1 cellular context compared by ENCODE assay signal in genomic region chr16:57803413-57803990, GRCh38.
A peak's percentile ranks its signal among the peaks of the same experiment; 100 is the strongest.
TF ChIP-seq lines count a peak whose summit lies in the region.

No MANE protein-coding gene starts in this region.

TF ChIP-seq in HepG2, 621 proteins besides CTCF, POLR2A, EP300 and RAD21 (continued from another document and continues in another):
- TF ChIP-seq JUNB (CRISPR knock-in tag; IDR thresholded peaks at IDR 0.05; ENCODE audit: borderline replicate concordance), result no peak
- TF ChIP-seq ZNF660 (CRISPR knock-in tag; IDR thresholded peaks at IDR 0.05; ENCODE audit: borderline replicate concordance, low read depth), result no peak
- peak; percentile 24; the same call in 1 of the 2 replicates for TF ChIP-seq ZNF124 (CRISPR knock-in tag; IDR thresholded peaks at IDR 0.05)
- TF ChIP-seq, protein P1, sequence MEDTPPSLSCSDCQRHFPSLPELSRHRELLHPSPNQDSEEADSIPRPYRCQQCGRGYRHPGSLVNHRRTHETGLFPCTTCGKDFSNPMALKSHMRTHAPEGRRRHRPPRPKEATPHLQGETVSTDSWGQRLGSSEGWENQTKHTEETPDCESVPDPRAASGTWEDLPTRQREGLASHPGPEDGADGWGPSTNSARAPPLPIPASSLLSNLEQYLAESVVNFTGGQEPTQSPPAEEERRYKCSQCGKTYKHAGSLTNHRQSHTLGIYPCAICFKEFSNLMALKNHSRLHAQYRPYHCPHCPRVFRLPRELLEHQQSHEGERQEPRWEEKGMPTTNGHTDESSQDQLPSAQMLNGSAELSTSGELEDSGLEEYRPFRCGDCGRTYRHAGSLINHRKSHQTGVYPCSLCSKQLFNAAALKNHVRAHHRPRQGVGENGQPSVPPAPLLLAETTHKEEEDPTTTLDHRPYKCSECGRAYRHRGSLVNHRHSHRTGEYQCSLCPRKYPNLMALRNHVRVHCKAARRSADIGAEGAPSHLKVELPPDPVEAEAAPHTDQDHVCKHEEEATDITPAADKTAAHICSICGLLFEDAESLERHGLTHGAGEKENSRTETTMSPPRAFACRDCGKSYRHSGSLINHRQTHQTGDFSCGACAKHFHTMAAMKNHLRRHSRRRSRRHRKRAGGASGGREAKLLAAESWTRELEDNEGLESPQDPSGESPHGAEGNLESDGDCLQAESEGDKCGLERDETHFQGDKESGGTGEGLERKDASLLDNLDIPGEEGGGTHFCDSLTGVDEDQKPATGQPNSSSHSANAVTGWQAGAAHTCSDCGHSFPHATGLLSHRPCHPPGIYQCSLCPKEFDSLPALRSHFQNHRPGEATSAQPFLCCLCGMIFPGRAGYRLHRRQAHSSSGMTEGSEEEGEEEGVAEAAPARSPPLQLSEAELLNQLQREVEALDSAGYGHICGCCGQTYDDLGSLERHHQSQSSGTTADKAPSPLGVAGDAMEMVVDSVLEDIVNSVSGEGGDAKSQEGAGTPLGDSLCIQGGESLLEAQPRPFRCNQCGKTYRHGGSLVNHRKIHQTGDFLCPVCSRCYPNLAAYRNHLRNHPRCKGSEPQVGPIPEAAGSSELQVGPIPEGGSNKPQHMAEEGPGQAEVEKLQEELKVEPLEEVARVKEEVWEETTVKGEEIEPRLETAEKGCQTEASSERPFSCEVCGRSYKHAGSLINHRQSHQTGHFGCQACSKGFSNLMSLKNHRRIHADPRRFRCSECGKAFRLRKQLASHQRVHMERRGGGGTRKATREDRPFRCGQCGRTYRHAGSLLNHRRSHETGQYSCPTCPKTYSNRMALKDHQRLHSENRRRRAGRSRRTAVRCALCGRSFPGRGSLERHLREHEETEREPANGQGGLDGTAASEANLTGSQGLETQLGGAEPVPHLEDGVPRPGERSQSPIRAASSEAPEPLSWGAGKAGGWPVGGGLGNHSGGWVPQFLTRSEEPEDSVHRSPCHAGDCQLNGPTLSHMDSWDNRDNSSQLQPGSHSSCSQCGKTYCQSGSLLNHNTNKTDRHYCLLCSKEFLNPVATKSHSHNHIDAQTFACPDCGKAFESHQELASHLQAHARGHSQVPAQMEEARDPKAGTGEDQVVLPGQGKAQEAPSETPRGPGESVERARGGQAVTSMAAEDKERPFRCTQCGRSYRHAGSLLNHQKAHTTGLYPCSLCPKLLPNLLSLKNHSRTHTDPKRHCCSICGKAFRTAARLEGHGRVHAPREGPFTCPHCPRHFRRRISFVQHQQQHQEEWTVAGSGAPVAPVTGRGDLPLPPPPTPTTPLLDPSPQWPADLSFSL (CRISPR knock-in tag; IDR thresholded peaks at IDR 0.05), result 0 out of 2 replicates have a peak, but pooled peaks have one; percentile 0
- TF ChIP-seq HDAC1 (CRISPR knock-in tag; IDR thresholded peaks at IDR 0.05), result no peak
- TF ChIP-seq SP140L (CRISPR knock-in tag; IDR thresholded peaks at IDR 0.05; ENCODE audit: borderline replicate concordance), result no peak
- TF ChIP-seq ZNF878 (CRISPR knock-in tag; IDR thresholded peaks at IDR 0.05), result no peak
- TF ChIP-seq ZNF788 (CRISPR knock-in tag; IDR thresholded peaks at IDR 0.05; ENCODE audit: borderline replicate concordance), result no peak
- 0 out of 2 replicates have a peak, but pooled peaks have one; percentile 11 for TF ChIP-seq ZBED4 (CRISPR knock-in tag; IDR thresholded peaks at IDR 0.05; ENCODE audit: borderline replicate concordance)
- 0 out of 2 replicates have a peak, but pooled peaks have one; percentile 14 for TF ChIP-seq ZBTB8A (CRISPR knock-in tag; IDR thresholded peaks at IDR 0.05; ENCODE audit: borderline replicate concordance, low read depth)
- no peak for TF ChIP-seq ZNF30 (CRISPR knock-in tag; IDR thresholded peaks at IDR 0.05)
- TF ChIP-seq, protein P2, sequence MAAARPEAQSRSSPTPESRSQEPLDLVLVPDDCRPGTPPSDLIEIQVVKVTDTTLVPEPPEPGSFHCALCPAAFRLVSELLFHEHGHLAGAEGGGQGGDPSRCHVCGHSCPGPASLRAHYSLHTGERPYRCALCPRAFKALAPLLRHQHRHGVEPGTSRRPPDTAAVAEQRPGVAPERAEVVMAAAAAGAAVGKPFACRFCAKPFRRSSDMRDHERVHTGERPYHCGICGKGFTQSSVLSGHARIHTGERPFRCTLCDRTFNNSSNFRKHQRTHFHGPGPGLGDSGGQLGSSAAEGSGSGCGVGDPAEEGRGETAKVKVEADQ (CRISPR knock-in tag; IDR thresholded peaks at IDR 0.05; ENCODE audit: borderline replicate concordance), result no peak
- TF ChIP-seq ZNF574 (CRISPR knock-in tag; IDR thresholded peaks at IDR 0.05), result peak; percentile 3; the same call in 1 of the 2 replicates
- TF ChIP-seq KMT2B (CRISPR knock-in tag; IDR thresholded peaks at IDR 0.05), result no peak
- TF ChIP-seq HNF1A (IDR thresholded peaks at IDR 0.05; ENCODE audit: low read depth), result no peak
- TF ChIP-seq HNF1A (CRISPR knock-in tag; IDR thresholded peaks at IDR 0.05; ENCODE audit: borderline replicate concordance), result no peak; the same call in 1 of the 2 replicates
- TF ChIP-seq, protein P3, sequence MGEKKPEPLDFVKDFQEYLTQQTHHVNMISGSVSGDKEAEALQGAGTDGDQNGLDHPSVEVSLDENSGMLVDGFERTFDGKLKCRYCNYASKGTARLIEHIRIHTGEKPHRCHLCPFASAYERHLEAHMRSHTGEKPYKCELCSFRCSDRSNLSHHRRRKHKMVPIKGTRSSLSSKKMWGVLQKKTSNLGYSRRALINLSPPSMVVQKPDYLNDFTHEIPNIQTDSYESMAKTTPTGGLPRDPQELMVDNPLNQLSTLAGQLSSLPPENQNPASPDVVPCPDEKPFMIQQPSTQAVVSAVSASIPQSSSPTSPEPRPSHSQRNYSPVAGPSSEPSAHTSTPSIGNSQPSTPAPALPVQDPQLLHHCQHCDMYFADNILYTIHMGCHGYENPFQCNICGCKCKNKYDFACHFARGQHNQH (CRISPR knock-in tag; IDR thresholded peaks at IDR 0.05), result no peak
- no peak for TF ChIP-seq ZFP36L2 (CRISPR knock-in tag; IDR thresholded peaks at IDR 0.05)
- TF ChIP-seq, protein P4, sequence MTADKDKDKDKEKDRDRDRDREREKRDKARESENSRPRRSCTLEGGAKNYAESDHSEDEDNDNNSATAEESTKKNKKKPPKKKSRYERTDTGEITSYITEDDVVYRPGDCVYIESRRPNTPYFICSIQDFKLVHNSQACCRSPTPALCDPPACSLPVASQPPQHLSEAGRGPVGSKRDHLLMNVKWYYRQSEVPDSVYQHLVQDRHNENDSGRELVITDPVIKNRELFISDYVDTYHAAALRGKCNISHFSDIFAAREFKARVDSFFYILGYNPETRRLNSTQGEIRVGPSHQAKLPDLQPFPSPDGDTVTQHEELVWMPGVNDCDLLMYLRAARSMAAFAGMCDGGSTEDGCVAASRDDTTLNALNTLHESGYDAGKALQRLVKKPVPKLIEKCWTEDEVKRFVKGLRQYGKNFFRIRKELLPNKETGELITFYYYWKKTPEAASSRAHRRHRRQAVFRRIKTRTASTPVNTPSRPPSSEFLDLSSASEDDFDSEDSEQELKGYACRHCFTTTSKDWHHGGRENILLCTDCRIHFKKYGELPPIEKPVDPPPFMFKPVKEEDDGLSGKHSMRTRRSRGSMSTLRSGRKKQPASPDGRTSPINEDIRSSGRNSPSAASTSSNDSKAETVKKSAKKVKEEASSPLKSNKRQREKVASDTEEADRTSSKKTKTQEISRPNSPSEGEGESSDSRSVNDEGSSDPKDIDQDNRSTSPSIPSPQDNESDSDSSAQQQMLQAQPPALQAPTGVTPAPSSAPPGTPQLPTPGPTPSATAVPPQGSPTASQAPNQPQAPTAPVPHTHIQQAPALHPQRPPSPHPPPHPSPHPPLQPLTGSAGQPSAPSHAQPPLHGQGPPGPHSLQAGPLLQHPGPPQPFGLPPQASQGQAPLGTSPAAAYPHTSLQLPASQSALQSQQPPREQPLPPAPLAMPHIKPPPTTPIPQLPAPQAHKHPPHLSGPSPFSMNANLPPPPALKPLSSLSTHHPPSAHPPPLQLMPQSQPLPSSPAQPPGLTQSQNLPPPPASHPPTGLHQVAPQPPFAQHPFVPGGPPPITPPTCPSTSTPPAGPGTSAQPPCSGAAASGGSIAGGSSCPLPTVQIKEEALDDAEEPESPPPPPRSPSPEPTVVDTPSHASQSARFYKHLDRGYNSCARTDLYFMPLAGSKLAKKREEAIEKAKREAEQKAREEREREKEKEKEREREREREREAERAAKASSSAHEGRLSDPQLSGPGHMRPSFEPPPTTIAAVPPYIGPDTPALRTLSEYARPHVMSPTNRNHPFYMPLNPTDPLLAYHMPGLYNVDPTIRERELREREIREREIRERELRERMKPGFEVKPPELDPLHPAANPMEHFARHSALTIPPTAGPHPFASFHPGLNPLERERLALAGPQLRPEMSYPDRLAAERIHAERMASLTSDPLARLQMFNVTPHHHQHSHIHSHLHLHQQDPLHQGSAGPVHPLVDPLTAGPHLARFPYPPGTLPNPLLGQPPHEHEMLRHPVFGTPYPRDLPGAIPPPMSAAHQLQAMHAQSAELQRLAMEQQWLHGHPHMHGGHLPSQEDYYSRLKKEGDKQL (CRISPR knock-in tag; IDR thresholded peaks at IDR 0.05; ENCODE audit: low read depth), result 0 out of 2 replicates have a peak, but pooled peaks have one; percentile 21
- TF ChIP-seq SIN3B (IDR thresholded peaks at IDR 0.05; ENCODE audit: low read length), result no peak
- no peak; the same call in 1 of the 2 replicates for TF ChIP-seq ZNF605 (CRISPR knock-in tag; IDR thresholded peaks at IDR 0.05)
- TF ChIP-seq ZNF709 (CRISPR knock-in tag; IDR thresholded peaks at IDR 0.05), result no peak
